Comparison of ENCODE assay signal across 8 cellular contexts in genomic region chr15:40564591-40565332, GRCh38. TPM values are rescaled to one million over a fixed set of nuclear protein-coding genes. Genes with fewer than 3 reads are reported as not detected.
A peak's percentile ranks its signal among the peaks of the same experiment; 100 is the strongest.
DNase-seq lines count a peak whose midpoint lies in the region; TF ChIP-seq lines count a peak whose summit lies in the region.

TSS of gene CCDC32 (minus strand) at chr15:40565042. CDS start at chr15:40563015, 2,027 bp downstream.

- no peak within 1 kb of the TSS for H3K23ac ChIP-seq in H9 (ENCODE audit: insufficient read length, low read depth, low read length)

- H2AFZ ChIP-seq in H9 (ENCODE audit: low read length) = peak within 1 kb of the TSS; percentile 52

- peak within 1 kb of the TSS; percentile 91 to 95 for H3K4me3 Mint-ChIP-seq in H9
- peak within 1 kb of the TSS; percentile 86 to 89 (median 87) for H3K4me3 Mint-ChIP-seq in nephron
- peak within 1 kb of the TSS; percentile 95 for H3K4me3 Mint-ChIP-seq in stimulated activated naive CD8-positive, alpha-beta T cell treated with anti-CD3 and anti-CD28 coated beads, Interleukin-15, Interleukin-2, amounts not matched to agents 100 ng/mL and 50 ng/mL, for 24 hours

- no peaks in the 10 kb centered on the region; a peak in 1 of 5 replicates for H3K9me3 Mint-ChIP-seq in H9
- no peaks in the 10 kb centered on the region for H3K9me3 Mint-ChIP-seq in nephron
- H3K9me3 Mint-ChIP-seq in stimulated activated naive CD8-positive, alpha-beta T cell treated with anti-CD3 and anti-CD28 coated beads, Interleukin-15, Interleukin-2, amounts not matched to agents 100 ng/mL and 50 ng/mL, for 24 hours = no peaks in the 10 kb centered on the region

- H3K56ac ChIP-seq in H9 (ENCODE audit: insufficient read length, low read depth, low read length) = no peak within 1 kb of the TSS

- H3K18ac ChIP-seq in H9 (ENCODE audit: insufficient read length, low read depth, low read length) = no peak within 1 kb of the TSS

- no peak within 1 kb of the TSS for H4K8ac ChIP-seq in H9 (replicated peaks; ENCODE audit: insufficient read length, low read depth, low read length)

- H3K4me2 ChIP-seq in H9 (ENCODE audit: insufficient read depth, insufficient read length, low read length) = peak within 1 kb of the TSS; percentile 68

- no peak within 1 kb of the TSS for H4K5ac ChIP-seq in H9 (ENCODE audit: insufficient read length, low read depth, low read length)

- peak within 1 kb of the TSS; percentile 5 for H3K9ac ChIP-seq in H9 (ENCODE audit: extremely low read depth, insufficient read length, low read length)

- H3K27ac ChIP-seq in H9 (ENCODE audit: insufficient read length, low read depth, low read length) = no peak within 1 kb of the TSS

- H2BK5ac ChIP-seq in H9 (ENCODE audit: insufficient read length, low read length) = no peak within 1 kb of the TSS

- no peak within 1 kb of the TSS for H2AK5ac ChIP-seq in H9 (ENCODE audit: insufficient read length, low read length)

- H3K23me2 ChIP-seq in H9 (ENCODE audit: insufficient read length, low read depth, low read length, poor library complexity, severe bottlenecking) = peaks cover 3% of the 10 kb centered on the region

- H4K20me1 ChIP-seq in H9 (ENCODE audit: control insufficient read depth, insufficient read depth, insufficient read length) = no peaks in the 10 kb centered on the region

- no peak within 1 kb of the TSS for H3K4ac ChIP-seq in H9 (ENCODE audit: low read depth, low read length)

- H3K36me3 Mint-ChIP-seq in H9 (ENCODE audit: insufficient read depth in 1 of 3, low read depth in 3 of 3) (peaks cover 0 to 3% (median 0%) of the 10 kb centered on the region in 3 experiments; a peak in 2 of 7 replicates), nephron (ENCODE audit: low read depth) (peaks cover 12% of the 10 kb centered on the region)
- peaks cover 20% of the 10 kb centered on the region for H3K36me3 Mint-ChIP-seq in stimulated activated naive CD8-positive, alpha-beta T cell treated with anti-CD3 and anti-CD28 coated beads, Interleukin-15, Interleukin-2, amounts not matched to agents 100 ng/mL and 50 ng/mL, for 24 hours (ENCODE audit: low read depth)

- H4K91ac ChIP-seq in H9 (ENCODE audit: insufficient read length, low read depth, low read length) = no peak within 1 kb of the TSS

- peaks cover 2% of the 10 kb centered on the region; the same call in 1 of the 2 replicates for H3K27me3 Mint-ChIP-seq in H9 (ENCODE audit: low read depth)
- no peaks in the 10 kb centered on the region for H3K27me3 Mint-ChIP-seq in nephron (ENCODE audit: low read depth)
- H3K27me3 Mint-ChIP-seq in stimulated activated naive CD8-positive, alpha-beta T cell treated with anti-CD3 and anti-CD28 coated beads, Interleukin-15, Interleukin-2, amounts not matched to agents 100 ng/mL and 50 ng/mL, for 24 hours = no peaks in the 10 kb centered on the region

- WGBS in H9 (ENCODE audit: extremely low coverage, insufficient read length, low lambda C conversion rate) = no CpG with 5 or more reads among the region's 40 CpGs

- 0 out of 2 replicates have a peak, but pooled peaks cover 3% of the 10 kb centered on the region for H3K36me3 ChIP-seq in MG63

- no peak within 1 kb of the TSS for H3T11ph ChIP-seq in H9 (ENCODE audit: low read length)

- H3K27me3 ChIP-seq in H9 (ENCODE audit: insufficient read depth, low read length) (no peaks in the 10 kb centered on the region), MG63 (no peaks in the 10 kb centered on the region)

- H3K14ac ChIP-seq in H9 (ENCODE audit: insufficient read depth, low read length) = no peak within 1 kb of the TSS

- no peak within 1 kb of the TSS for H2BK20ac ChIP-seq in H9 (ENCODE audit: low read depth, low read length, poor library complexity, severe bottlenecking)

- no peak within 1 kb of the TSS for H2BK12ac ChIP-seq in H9 (ENCODE audit: insufficient read length, low read depth, low read length)

- no peaks in the 10 kb centered on the region for H3K79me1 ChIP-seq in H9 (ENCODE audit: insufficient read depth, low read depth, low read length, poor library complexity, severe bottlenecking)

- H3K9me3 ChIP-seq in H9 (ENCODE audit: control insufficient read depth, low read depth, low read length) (no peaks in the 10 kb centered on the region), MG63 (no peaks in the 10 kb centered on the region)

- H3K4me1 ChIP-seq in H9 (ENCODE audit: insufficient read depth, low read length) = no peaks in the 10 kb centered on the region

- peak within 1 kb of the TSS; percentile 82 to 96 (median 92); a peak in 6 of 7 replicates for H3K27ac Mint-ChIP-seq in H9
- peak within 1 kb of the TSS; percentile 54 to 91 (median 83) for H3K27ac Mint-ChIP-seq in nephron
- H3K27ac Mint-ChIP-seq in stimulated activated naive CD8-positive, alpha-beta T cell treated with anti-CD3 and anti-CD28 coated beads, Interleukin-15, Interleukin-2, amounts not matched to agents 100 ng/mL and 50 ng/mL, for 24 hours = peak within 1 kb of the TSS; percentile 87

- DNase-seq in ELR (ENCODE audit: low read depth) (peak; percentile 99), H9 (peak; percentile 100), MG63 (peak; percentile 98), SHP77 treated with DMSO at 0.1 percent for 48 hours (lab: John Stamatoyannopoulos, UW) (peak; percentile 98), fibroblast of the aortic adventitia (ENCODE audit: low read depth) (peak; percentile 97)
- DNase-seq in activated effector memory CD4-positive, alpha-beta T cell treated with anti-CD3 and anti-CD28 coated beads, Interleukin-2, amount 50 U/mL, for 16 hours = peak; percentile 98

- H3K79me2 ChIP-seq in H9 (ENCODE audit: insufficient read depth, low read length) = no peaks in the 10 kb centered on the region

- no peak within 1 kb of the TSS for H2BK15ac ChIP-seq in H9 (ENCODE audit: low read depth, low read length)

- TF ChIP-seq CTCF in H9 (conservative IDR thresholded peaks at IDR 0.05) = no peak
- TF ChIP-seq CTCF in fibroblast of the aortic adventitia (IDR thresholded peaks at IDR 0.05; ENCODE audit: insufficient read depth, low read length) = no peak
- no peak for TF ChIP-seq CTCF in nephron (IDR thresholded peaks at IDR 0.05; ENCODE audit: unreplicated experiment in 3 of 3)

- H3K4me3 ChIP-seq in MG63 (peak within 1 kb of the TSS; percentile 87), fibroblast of the aortic adventitia (ENCODE audit: low read depth, low read length) (peak within 1 kb of the TSS; percentile 80)

- H3K4me1 Mint-ChIP-seq in H9 = peaks cover 19 to 23% of the 10 kb centered on the region in 2 experiments
- peaks cover 36% of the 10 kb centered on the region for H3K4me1 Mint-ChIP-seq in nephron
- peaks cover 68% of the 10 kb centered on the region for H3K4me1 Mint-ChIP-seq in stimulated activated naive CD8-positive, alpha-beta T cell treated with anti-CD3 and anti-CD28 coated beads, Interleukin-15, Interleukin-2, amounts not matched to agents 100 ng/mL and 50 ng/mL, for 24 hours (ENCODE audit: low read depth)

- no peak within 1 kb of the TSS for H2BK120ac ChIP-seq in H9 (ENCODE audit: low read depth, low read length, poor library complexity, severe bottlenecking)

RNA-seq across cellular contexts. Expression of gene CCDC32, which starts in this region (rescaled TPM):
- total RNA-seq in H9 (2021) (8.9 and 11.1 TPM in 2 replicates), fibroblast of the aortic adventitia (ENCODE audit: low replicate concordance) (21.3 and 24.0 TPM in 2 replicates)
- 9.3 and 59.4 TPM in 2 replicates for total RNA-seq in MG63 (2014; rRNA removed; shearing (Covaris generic); ENCODE audit: low replicate concordance)
